18 cellular contexts compared by ENCODE assay signal in the genomic region with DNA sequence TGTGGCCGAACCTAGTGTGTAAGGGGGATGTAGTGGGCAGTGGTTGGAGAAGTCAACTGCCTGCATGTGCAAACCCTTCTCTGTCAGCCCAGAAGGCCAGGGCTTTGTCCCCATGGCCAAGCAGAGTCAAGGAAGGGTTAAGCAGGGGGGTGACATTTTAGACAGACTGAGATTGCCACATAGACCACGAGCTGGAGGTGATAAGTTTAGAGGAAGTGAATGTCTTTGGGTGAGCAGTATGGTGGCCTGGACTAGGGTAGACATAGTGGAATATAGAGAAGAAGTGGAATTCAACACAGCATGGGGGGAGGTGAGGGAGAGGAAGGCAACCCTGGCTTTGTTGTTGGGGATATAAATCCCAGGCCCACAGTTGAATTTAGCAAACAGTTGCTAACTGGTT. TPM values are rescaled to one million over a fixed set of nuclear protein-coding genes. Genes with fewer than 3 reads are reported as not detected.
DNase-seq lines count a peak whose midpoint lies in the region; FAIRE-seq and TF ChIP-seq lines count a peak whose summit lies in the region.
"Had no signal": no experiment of that assay in that cellular context is flagged by ENCODE, and none has a peak within 500 bp of the region (broad histone marks: within the 10 kb centered on the region; RNA-seq: fewer than 3 reads in every experiment).

No MANE protein-coding gene starts in this region.

- H3K9me3 Mint-ChIP-seq in neural crest cell, result no peaks in the 10 kb centered on the region
- H3K9me3 Mint-ChIP-seq: CD8-positive, alpha-beta T cell; H9 had no signal

- FAIRE-seq in H1 (lab: Jason Lieb, UNC), result no peak

- H3K4ac ChIP-seq in H1 (replicated peaks; ENCODE audit: insufficient read length, low read depth, low read length), result no peak overlapping the region

- H4K20me1 ChIP-seq in H1 (replicated peaks in 1 of 2; ENCODE audit: control insufficient read depth in 1 of 2, insufficient read depth in 2 of 2, low read length in 2 of 2) (no peaks in the 10 kb centered on the region), smooth muscle cell (ENCODE audit: low read depth) (no peaks in the 10 kb centered on the region)

- H3K4me3 ChIP-seq in H1 (ENCODE audit: extremely low read depth in 1 of 4, insufficient read depth in 2 of 4, low read depth in 3 of 4, low read length in 4 of 4) (no peak overlapping the region), smooth muscle cell (no peak overlapping the region)

- no peak overlapping the region for H3K4me3 Mint-ChIP-seq in neural crest cell
- H3K4me3 Mint-ChIP-seq: CD8-positive, alpha-beta T cell; H9 had no signal

- no peak overlapping the region for H3K9ac ChIP-seq in H1 (replicated peaks in 1 of 4; ENCODE audit: extremely low read depth in 1 of 4, low read depth in 3 of 4, low read length in 3 of 4)
- H3K9ac ChIP-seq in smooth muscle cell (ENCODE audit: low read depth), result no peak overlapping the region
- H3K9ac ChIP-seq: SK-N-SH had no signal

- no peak overlapping the region; the same call in 1 of the 2 replicates for H2BK15ac ChIP-seq in H1 (ENCODE audit: low read length)

- H2BK5ac ChIP-seq in H1 (ENCODE audit: low read depth, low read length), result no peak overlapping the region

- H4K91ac ChIP-seq in H1 (replicated peaks; ENCODE audit: insufficient read length, low read length), result no peak overlapping the region

- no peak overlapping the region for H2AFZ ChIP-seq in H1 (ENCODE audit: low read length)
- no peak overlapping the region for H2AFZ ChIP-seq in smooth muscle cell (ENCODE audit: low read depth)

- TF ChIP-seq CTCF in H1 (IDR thresholded peaks at IDR 0.05; ENCODE audit: control extremely low read depth in 1 of 3, insufficient read depth in 1 of 3, low read depth in 1 of 3, low read length in 3 of 3) (no peak), neural crest cell (conservative IDR thresholded peaks at IDR 0.05) (no peak), smooth muscle cell (IDR thresholded peaks at IDR 0.05; ENCODE audit: borderline replicate concordance, insufficient read depth, poor library complexity, severe bottlenecking) (no peak)

- H3K4me2 ChIP-seq in H1 (ENCODE audit: insufficient read depth in 1 of 2, low read depth in 2 of 2, low read length in 2 of 2) (no peak overlapping the region), smooth muscle cell (no peak overlapping the region)
- H3K4me2 ChIP-seq: SK-N-SH had no signal

- H2BK12ac ChIP-seq in H1 (ENCODE audit: low read depth, low read length), result no peak overlapping the region

- H2AK5ac ChIP-seq in H1 (ENCODE audit: low read depth, low read length), result no peak overlapping the region

- H3K4me1 ChIP-seq in H1 (replicated peaks in 1 of 4; ENCODE audit: control insufficient read depth in 3 of 4, insufficient read depth in 4 of 4, low read length in 3 of 4) (peaks cover 0 to 7% (median 0%) of the 10 kb centered on the region in 4 experiments; a peak in 1 of 7 replicates), smooth muscle cell (ENCODE audit: low read depth) (peaks cover 6% of the 10 kb centered on the region)

- H3K56ac ChIP-seq in H1 (replicated peaks; ENCODE audit: insufficient read length, low read depth, low read length), result no peak overlapping the region

- H3K18ac ChIP-seq in H1 (ENCODE audit: extremely low read depth, low read length), result no peak overlapping the region

- H4K5ac ChIP-seq in H1 (ENCODE audit: insufficient read length, low read depth, low read length), result no peak overlapping the region

- H3K23me2 ChIP-seq in H1 (ENCODE audit: low read depth, low read length), result no peaks in the 10 kb centered on the region

- TF ChIP-seq EP300 in H1 (IDR thresholded peaks at IDR 0.05; ENCODE audit: borderline replicate concordance in 1 of 2, low read depth in 2 of 2, low read length in 2 of 2), result no peak

- 0 out of 2 replicates have a peak overlapping the region, but pooled peaks have one; percentile 6 for H2BK20ac ChIP-seq in H1 (ENCODE audit: low read length)

- H3K27me3 Mint-ChIP-seq in neural crest cell (ENCODE audit: low read depth), result peaks cover 3% of the 10 kb centered on the region

- H3K36me3 ChIP-seq in H1 (ENCODE audit: control insufficient read depth in 2 of 4, insufficient read depth in 4 of 4, low read length in 3 of 4) (no peaks in the 10 kb centered on the region), smooth muscle cell (ENCODE audit: low read depth) (no peaks in the 10 kb centered on the region)

- no peaks in the 10 kb centered on the region for H3K79me2 ChIP-seq in H1 (ENCODE audit: control insufficient read depth in 1 of 2, insufficient read depth in 2 of 2, low read length in 2 of 2)
- no peaks in the 10 kb centered on the region for H3K79me2 ChIP-seq in smooth muscle cell (ENCODE audit: low read depth)

- CTCF ChIA-PET in H1 (lab: Charles Lee; ENCODE audit: partially characterized antibody), result interaction anchor here (1.1 to 2.7 kb wide), 4 partner anchors 12 to 137 kb away, joined by 3 to 13 read pairs (median 4); no protein-coding TSS in a partner anchor

- H3K27ac ChIP-seq in H1 (ENCODE audit: low read depth, low read length), result no peak overlapping the region
- no peak overlapping the region for H3K27ac ChIP-seq in smooth muscle cell (ENCODE audit: low read depth)
- H3K27ac ChIP-seq: 22Rv1 had no signal

- H3K14ac ChIP-seq in H1 (ENCODE audit: insufficient read length), result no peak overlapping the region

- H4K8ac ChIP-seq in H1 (ENCODE audit: extremely low read depth, insufficient read depth, low read length), result no peak overlapping the region

- H3F3A ChIP-seq in smooth muscle cell (ENCODE audit: low read depth), result no peaks in the 10 kb centered on the region

- 81% methylated on average over 2 of the region's 2 CpGs; no CpG with 5 or more reads in 1 of the 2 experiments for WGBS in H1 (ENCODE audit: extremely low coverage in 1 of 2, insufficient coverage in 1 of 2, insufficient read length in 1 of 2, insufficient replicate concordance in 2 of 2, low coverage in 1 of 2, low lambda C conversion rate in 2 of 2, missing lambda C conversion rate in 1 of 2), 2 experiments
- WGBS in smooth muscle cell (ENCODE audit: low lambda C conversion rate), result 67% methylated on average over 2 of the region's 2 CpGs

- no peak overlapping the region for H3K23ac ChIP-seq in H1 (ENCODE audit: insufficient read length)

- POLR2A ChIA-PET in H1 (lab: Charles Lee; ENCODE audit: partially characterized antibody), result interaction anchor here (0.7 to 4.3 kb wide), 3 partner anchors 15 to 1218 kb away, joined by 3 to 14 read pairs (median 4); no protein-coding TSS in a partner anchor

- H3K79me1 ChIP-seq in H1 (ENCODE audit: low read depth, low read length), result no peaks in the 10 kb centered on the region

- H3K27me3 ChIP-seq in H1 (replicated peaks in 1 of 4; ENCODE audit: control insufficient read depth in 3 of 4, extremely low read depth in 1 of 4, insufficient read depth in 3 of 4, low read length in 3 of 4) (no peaks in the 10 kb centered on the region), smooth muscle cell (ENCODE audit: low read depth) (no peaks in the 10 kb centered on the region)

- no peak for TF ChIP-seq RAD21 in H1 (IDR thresholded peaks at IDR 0.05 in 1 of 2, conservative IDR thresholded peaks at IDR 0.05 in 1 of 2; ENCODE audit: low read depth in 2 of 2, low read length in 2 of 2)

- no peak overlapping the region for H2BK120ac ChIP-seq in H1 (replicated peaks; ENCODE audit: low read depth, low read length)

- TF ChIP-seq POLR2A in H1 (IDR thresholded peaks at IDR 0.05; ENCODE audit: control extremely low read depth in 1 of 2, low read depth in 2 of 2, low read length in 2 of 2), result no peak

- H3K27ac Mint-ChIP-seq in neural crest cell (ENCODE audit: unreplicated experiment), result peak overlapping the region; percentile 10
- H3K27ac Mint-ChIP-seq: CD8-positive, alpha-beta T cell had no signal

- no peaks in the 10 kb centered on the region for H3K36me3 Mint-ChIP-seq in neural crest cell (ENCODE audit: low read depth)
- H3K36me3 Mint-ChIP-seq: CD8-positive, alpha-beta T cell had no signal

- peak; percentile 42 for DNase-seq in SIG-M5 treated with dmso at 0.1 percent for 504 hours (lab: John Stamatoyannopoulos, UW; ENCODE audit: unreplicated experiment)
- no peak for DNase-seq in SIG-M5 (lab: John Stamatoyannopoulos, UW)
- peak; percentile 44 for DNase-seq in NOMO-1 treated with dmso at 0.1 percent for 144 hours (lab: John Stamatoyannopoulos, UW; ENCODE audit: unreplicated experiment)
- DNase-seq in H1 (ENCODE audit: low read depth in 1 of 2, low spot score in 2 of 2), result no peak
- DNase-seq in neural crest cell (ENCODE audit: low read depth, low spot score), result no peak
- no peak for DNase-seq in GM03348 (ENCODE audit: low spot score)
- DNase-seq in smooth muscle cell (lab: John Stamatoyannopoulos, UW; ENCODE audit: unreplicated experiment), result no peak
- no peak for DNase-seq in activated CD4-positive, alpha-beta T cell treated with anti-CD3 and anti-CD28 coated beads for 48 hours
- DNase-seq: CD8-positive, alpha-beta T cell; DMS 273 treated with DMSO at 0.1 percent for 48 hours; H9; NCI-H1417; NCI-H1930; NCI-H2171; NCI-H510A treated with DMSO at 0.1 percent for 48 hours; PC-3; SK-N-SH had no signal

- H3K9me3 ChIP-seq in H1 (ENCODE audit: insufficient read depth in 2 of 2, low read depth in 1 of 2, low read length in 1 of 2) (no peaks in the 10 kb centered on the region), smooth muscle cell (replicated peaks; ENCODE audit: low read depth) (no peaks in the 10 kb centered on the region)
- H3K9me3 ChIP-seq: SK-N-SH had no signal

- H3K4me1 Mint-ChIP-seq in neural crest cell, result no peaks in the 10 kb centered on the region

TF ChIP-seq in H1, 55 proteins besides CTCF, POLR2A, EP300 and RAD21 (continues in another document):
- TF ChIP-seq POLR2AphosphoS5 (IDR thresholded peaks at IDR 0.05; ENCODE audit: low read depth, low read length) (no peak), RXRA (IDR thresholded peaks at IDR 0.05; ENCODE audit: insufficient read depth, low read depth, low read length) (no peak), RBBP5 (IDR thresholded peaks at IDR 0.05; ENCODE audit: borderline replicate concordance, low read depth, low read length) (no peak)
- TF ChIP-seq, protein P1, sequence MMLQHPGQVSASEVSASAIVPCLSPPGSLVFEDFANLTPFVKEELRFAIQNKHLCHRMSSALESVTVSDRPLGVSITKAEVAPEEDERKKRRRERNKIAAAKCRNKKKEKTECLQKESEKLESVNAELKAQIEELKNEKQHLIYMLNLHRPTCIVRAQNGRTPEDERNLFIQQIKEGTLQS (IDR thresholded peaks at IDR 0.05; ENCODE audit: insufficient read depth, low read depth, low read length), result no peak

RNA-seq across cellular contexts. Expression of a gene that starts 38.7 kb away (rescaled TPM):
- total RNA-seq in H1 (2021; fragmentation: NEBNext Ultra II Directional; extraction: Animal tissue kit (Norgen Biotek cat#: 25700)), result 54.3 and 56.3 TPM in 2 replicates
- polyA plus RNA-seq in H1 (2011; rRNA removed), result 31.2 and 40.0 TPM in 2 replicates
- polyA plus RNA-seq in H1 (2011; cell fraction: cytosol; rRNA removed), result 44.5 TPM
- 9.6 TPM for polyA plus RNA-seq in H1 (2011; cell fraction: nucleus; rRNA removed)
- polyA plus RNA-seq in H1 (2012, experiment 1 of 2), result 34.7 to 41.9 TPM (median 39.4 TPM) in 4 replicates
- 59.9 TPM for polyA plus RNA-seq in H1 (2012, experiment 2 of 2)
- 50.3 TPM for polyA plus RNA-seq in H1 (2013, experiment 1 of 2)
- polyA plus RNA-seq in H1 (2013, experiment 2 of 2), result 51.4 TPM
- 10.6 and 11.7 TPM in 2 replicates for polyA minus RNA-seq in H1 (2011; rRNA and poly(A)+ RNA removed)
- 16.8 TPM for polyA minus RNA-seq in H1 (2011; cell fraction: cytosol; rRNA and poly(A)+ RNA removed)
- polyA minus RNA-seq in H1 (2011; cell fraction: nucleus; rRNA and poly(A)+ RNA removed), result 16.6 TPM
- 47.0 and 55.1 TPM in 2 replicates for total RNA-seq in neural crest cell
- total RNA-seq in smooth muscle cell, result 9.9 and 18.2 TPM in 2 replicates
- 21.5 and 27.7 TPM in 2 replicates for polyA plus RNA-seq in smooth muscle cell

Comparison
In these comparisons a context has a peak if more than half of its experiments do, and no peak if none do; other contexts are left out.
1. DNase-seq: peak in SIG-M5 treated with dmso at 0.1 percent for 504 hours (single experiment) and NOMO-1 treated with dmso at 0.1 percent for 144 hours (single experiment); none in SIG-M5 (single experiment), H1 (0 of 2), neural crest cell (single experiment), GM03348 (single experiment), smooth muscle cell (single experiment) and activated CD4-positive, alpha-beta T cell treated with anti-CD3 and anti-CD28 coated beads for 48 hours (single experiment).